Comparison of ENCODE assay signal across 13 cellular contexts in the genomic region with DNA sequence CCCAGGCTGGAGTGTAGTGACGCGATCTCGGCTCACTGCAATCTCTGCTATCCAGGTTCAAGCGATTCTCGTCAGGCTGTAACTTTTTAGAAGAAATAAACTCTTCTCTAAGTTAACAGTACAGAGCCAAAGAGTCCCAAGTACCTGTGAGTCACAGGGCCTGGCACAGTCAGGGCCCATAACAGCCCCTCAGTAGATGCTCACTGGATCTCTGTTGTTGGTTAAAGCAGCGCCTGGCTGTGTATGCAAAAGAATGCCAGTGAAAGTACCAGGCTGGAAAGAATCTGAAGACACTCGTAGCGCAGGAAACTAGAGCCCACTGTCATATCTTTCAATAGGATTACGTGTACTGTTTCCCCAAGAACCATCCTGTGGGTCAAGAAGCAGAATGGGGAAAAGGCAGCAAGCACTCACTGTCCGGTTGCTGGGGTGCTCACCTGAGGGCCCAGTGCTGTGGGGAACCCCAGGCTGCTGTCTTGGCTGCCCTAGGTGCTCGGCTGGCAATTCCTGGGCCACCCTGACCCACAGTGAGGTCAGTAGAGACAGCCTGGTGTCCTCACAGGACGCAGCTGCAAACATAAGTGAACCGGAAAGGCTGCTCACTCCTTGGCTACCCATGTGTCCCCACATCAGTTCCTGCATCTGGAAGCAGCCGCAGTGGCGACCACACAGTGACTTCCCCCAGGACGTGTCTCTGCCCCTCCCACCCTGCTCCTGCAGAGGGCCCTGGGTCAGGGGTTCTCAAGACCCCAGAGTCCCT. TPM values are rescaled to one million over a fixed set of nuclear protein-coding genes. Genes with fewer than 3 reads are reported as not detected.
DNase-seq lines count a peak whose midpoint lies in the region; ATAC-seq and TF ChIP-seq lines count a peak whose summit lies in the region.
"Had no signal": no experiment of that assay in that cellular context is flagged by ENCODE, and none has a peak within 500 bp of the region (broad histone marks: within the 10 kb centered on the region; RNA-seq: fewer than 3 reads in every experiment).

No MANE protein-coding gene starts in this region.

- 39 to 46% (median 41%) methylated on average over 15 to 16 of the region's 16 CpGs for WGBS in spleen, 5 donors

- peaks cover 40% of the 10 kb centered on the region for H3K4me1 Mint-ChIP-seq in activated CD4-positive, alpha-beta T cell treated with anti-CD3 and anti-CD28 coated beads, Interleukin-2, amount 10 ng/mL, durations not matched to agents 24 days and 14 days
- H3K4me1 Mint-ChIP-seq in activated naive CD8-positive, alpha-beta T cell treated with anti-CD3 and anti-CD28 coated beads, Interleukin-2, amount 50 U/mL, for 24 hours = peaks cover 56% of the 10 kb centered on the region

- H3K9me3 Mint-ChIP-seq in activated CD4-positive, alpha-beta T cell treated with anti-CD3 and anti-CD28 coated beads, Interleukin-2, amount 10 ng/mL, durations not matched to agents 24 days and 14 days = no peaks in the 10 kb centered on the region
- no peaks in the 10 kb centered on the region for H3K9me3 Mint-ChIP-seq in activated naive CD8-positive, alpha-beta T cell treated with anti-CD3 and anti-CD28 coated beads, Interleukin-2, amount 50 U/mL, for 24 hours

- peak overlapping the region; percentile 29 for H3K27ac Mint-ChIP-seq in activated CD4-positive, alpha-beta T cell treated with anti-CD3 and anti-CD28 coated beads, Interleukin-2, amount 10 ng/mL, durations not matched to agents 24 days and 14 days
- peak overlapping the region; percentile 94 for H3K27ac Mint-ChIP-seq in activated naive CD8-positive, alpha-beta T cell treated with anti-CD3 and anti-CD28 coated beads, Interleukin-2, amount 50 U/mL, for 24 hours

- no peak for DNase-seq in activated CD4-positive, alpha-beta T cell treated with anti-CD3 and anti-CD28 coated beads, Interleukin-2, amount 10 ng/mL, durations not matched to agents 24 days and 14 days
- no peak for DNase-seq in activated CD4-positive, alpha-beta T cell treated with anti-CD3 and anti-CD28 coated beads for 4 hours
- DNase-seq in MV-4-11 (lab: John Stamatoyannopoulos, UW) (peak; percentile 75), spleen (peak; percentile 88)
- no peak for DNase-seq in activated naive CD8-positive, alpha-beta T cell treated with anti-CD3 and anti-CD28 coated beads, Interleukin-2, amount 50 U/mL, for 24 hours
- DNase-seq: activated CD4-positive, alpha-beta T cell treated with anti-CD3 and anti-CD28 coated beads, Interleukin-2, amount 50 U/mL, for 48 hours; effector CD4-positive, alpha-beta T cell; NCI-H187 treated with DMSO at 0.1 percent for 48 hours had no signal

- no peaks in the 10 kb centered on the region for H3K9me3 ChIP-seq in spleen
- H3K9me3 ChIP-seq: vagina had no signal

- peak overlapping the region in 1 of 8 donors; percentile 87 for H3K4me3 ChIP-seq in spleen
- H3K4me3 ChIP-seq: vagina had no signal

- peaks cover 30% of the 10 kb centered on the region for H3K36me3 Mint-ChIP-seq in activated CD4-positive, alpha-beta T cell treated with anti-CD3 and anti-CD28 coated beads, Interleukin-2, amount 10 ng/mL, durations not matched to agents 24 days and 14 days (ENCODE audit: low read depth)
- H3K36me3 Mint-ChIP-seq in activated naive CD8-positive, alpha-beta T cell treated with anti-CD3 and anti-CD28 coated beads, Interleukin-2, amount 50 U/mL, for 24 hours (ENCODE audit: low read depth) = peaks cover 34% of the 10 kb centered on the region

- TF ChIP-seq POLR2A in spleen (IDR thresholded peaks at IDR 0.05) = no peak

- peak overlapping the region; percentile 95 for H3K4me3 Mint-ChIP-seq in activated CD4-positive, alpha-beta T cell treated with anti-CD3 and anti-CD28 coated beads, Interleukin-2, amount 10 ng/mL, durations not matched to agents 24 days and 14 days
- peak overlapping the region; percentile 98 for H3K4me3 Mint-ChIP-seq in activated naive CD8-positive, alpha-beta T cell treated with anti-CD3 and anti-CD28 coated beads, Interleukin-2, amount 50 U/mL, for 24 hours

- H3K27me3 Mint-ChIP-seq in activated CD4-positive, alpha-beta T cell treated with anti-CD3 and anti-CD28 coated beads, Interleukin-2, amount 10 ng/mL, durations not matched to agents 24 days and 14 days = no peaks in the 10 kb centered on the region
- no peaks in the 10 kb centered on the region for H3K27me3 Mint-ChIP-seq in activated naive CD8-positive, alpha-beta T cell treated with anti-CD3 and anti-CD28 coated beads, Interleukin-2, amount 50 U/mL, for 24 hours

- peaks cover 0 to 39% (median 17%) of the 10 kb centered on the region in 6 donors for H3K36me3 ChIP-seq in spleen

- peaks cover 52 to 90% (median 88%) of the 10 kb centered on the region in 6 donors for H3K4me1 ChIP-seq in spleen

- intact Hi-C loops in activated CD4-positive, alpha-beta T cell treated with anti-CD3 and anti-CD28 coated beads, Interleukin-2, amount 10 ng/mL, durations not matched to agents 24 days and 14 days (cut with micrococcal nuclease) = loop anchor here (10.0 kb wide), 1 partner anchor 530 kb away; the partner anchor contains the start of genes HAUS3 and POLN
- intact Hi-C loops in spleen (cut with DNase I; ENCODE audit: low total_unique reads) = no loop called here

- H3K27me3 ChIP-seq in spleen (replicated peaks in 1 of 7) = no peaks in the 10 kb centered on the region
- H3K27me3 ChIP-seq: vagina had no signal

- no peak for ATAC-seq in activated naive CD8-positive, alpha-beta T cell treated with anti-CD3 and anti-CD28 coated beads, Interleukin-2, amount 50 U/mL, for 24 hours
- ATAC-seq in GM21381 (IDR thresholded peaks at IDR 0.05; ENCODE audit: unreplicated experiment) (no peak), HG03045 (IDR thresholded peaks at IDR 0.05; ENCODE audit: unreplicated experiment) (no peak), HG03135 (IDR thresholded peaks at IDR 0.05; ENCODE audit: unreplicated experiment) (no peak)
- ATAC-seq: left lobe of liver had no signal

- peak overlapping the region in 7 of 8 donors; percentile 12 to 100 (median 99) for H3K27ac ChIP-seq in spleen
- H3K27ac ChIP-seq: vagina had no signal

- no peak for TF ChIP-seq CTCF in spleen (IDR thresholded peaks at IDR 0.05 in 8 of 11, conservative IDR thresholded peaks at IDR 0.05 in 3 of 11)

RNA-seq across cellular contexts. Expression of gene SLBP, which starts 3.1 kb away (rescaled TPM):
- total RNA-seq in activated CD4-positive, alpha-beta T cell treated with anti-CD3 and anti-CD28 coated beads, Interleukin-2, amount 10 ng/mL, durations not matched to agents 24 days and 14 days = 150 and 156 TPM in 2 replicates
- total RNA-seq in spleen = 10 to 100 TPM; 29.0 to 52.0 (median 34.4) TPM
- 10 to 100 TPM; 24.0 to 41.9 (median 35.0) TPM for polyA plus RNA-seq in spleen

RNA-seq across cellular contexts. Expression of gene TMEM129, which starts 5.9 kb away (rescaled TPM):
- total RNA-seq in activated CD4-positive, alpha-beta T cell treated with anti-CD3 and anti-CD28 coated beads, Interleukin-2, amount 10 ng/mL, durations not matched to agents 24 days and 14 days = 26.6 and 27.8 TPM in 2 replicates
- 10 to 100 TPM; 24.2 to 51.0 (median 34.7) TPM for total RNA-seq in spleen
- polyA plus RNA-seq in spleen = 10 to 100 TPM; 17.2 to 32.7 (median 21.9) TPM

RNA-seq across cellular contexts. Expression of gene TACC3, which starts 6.1 kb away (rescaled TPM):
- 134 and 142 TPM in 2 replicates for total RNA-seq in activated CD4-positive, alpha-beta T cell treated with anti-CD3 and anti-CD28 coated beads, Interleukin-2, amount 10 ng/mL, durations not matched to agents 24 days and 14 days
- 10 to 100 TPM; 33.3 to 84.4 (median 56.5) TPM for total RNA-seq in spleen
- polyA plus RNA-seq in spleen = 10 to 100 TPM; 49.7 to 56.6 (median 50.3) TPM

RNA-seq across cellular contexts. Expression of gene FAM53A, which starts 31.1 kb away (rescaled TPM):
- 3.5 and 4.0 TPM in 2 replicates for total RNA-seq in activated CD4-positive, alpha-beta T cell treated with anti-CD3 and anti-CD28 coated beads, Interleukin-2, amount 10 ng/mL, durations not matched to agents 24 days and 14 days
- total RNA-seq in spleen = 1 to 10 TPM in 6 of 7 donors, under 1 TPM in 1; 0.60 to 4.3 (median 1.9) TPM
- polyA plus RNA-seq in spleen = 1 to 10 TPM; 1.2 to 2.7 (median 2.4) TPM

Comparison
In these comparisons a context has a peak if more than half of its experiments do, and no peak if none do; other contexts are left out.
1. DNase-seq: peak in MV-4-11 (single experiment) and spleen (single experiment); none in activated CD4-positive, alpha-beta T cell treated with anti-CD3 and anti-CD28 coated beads, Interleukin-2, amount 10 ng/mL, durations not matched to agents 24 days and 14 days (single experiment), activated CD4-positive, alpha-beta T cell treated with anti-CD3 and anti-CD28 coated beads for 4 hours (0 of 2) and activated naive CD8-positive, alpha-beta T cell treated with anti-CD3 and anti-CD28 coated beads, Interleukin-2, amount 50 U/mL, for 24 hours (single experiment).